In genomic region chr9:136907011-136907914, GRCh38 we compare ENCODE assay signal across 31 cellular contexts. TPM values are rescaled to one million over a fixed set of nuclear protein-coding genes. Genes with fewer than 3 reads are reported as not detected.
DNase-seq lines count a peak whose midpoint lies in the region; ATAC-seq and TF ChIP-seq lines count a peak whose summit lies in the region.
"Had no signal": no experiment of that assay in that cellular context is flagged by ENCODE, and none has a peak within 500 bp of the region (broad histone marks: within the 10 kb centered on the region; RNA-seq: fewer than 3 reads in every experiment).

No MANE protein-coding gene starts in this region.

- no peak for DNase-seq in MCF 10A (ENCODE audit: unreplicated experiment)
- no peak for DNase-seq in mammary epithelial cell
- DNase-seq in activated CD4-positive, alpha-beta memory T cell treated with anti-CD3 and anti-CD28 coated beads, Interleukin-2, amount 10 ng/mL, durations not matched to agents 7 days and 5 days = no peak
- no peak for DNase-seq in effector memory CD8-positive, alpha-beta T cell
- no peak for DNase-seq in CD8-positive, alpha-beta T cell
- DNase-seq in SK-N-SH = no peak
- DNase-seq: ACHN; activated gamma-delta T cell; brain microvascular endothelial cell; DND-41; effector CD8-positive, alpha-beta T cell; foreskin fibroblast; heart left ventricle; NCI-H1092 treated with DMSO at 0.1 percent for 48 hours; NCI-H1930; NCI-H526; posterior cingulate gyrus; SHP77 treated with DMSO at 0.1 percent for 48 hours; stimulated activated CD4-positive, alpha-beta T cell treated with anti-CD3 and anti-CD28 coated beads, Interleukin-2, amount 100 ng/mL, for 48 hours had no signal

- no peaks in the 10 kb centered on the region for H3K9me3 Mint-ChIP-seq in MCF 10A (ENCODE audit: unreplicated experiment)
- no peaks in the 10 kb centered on the region for H3K9me3 Mint-ChIP-seq in activated CD4-positive, alpha-beta memory T cell treated with anti-CD3 and anti-CD28 coated beads, Interleukin-2, amount 10 ng/mL, durations not matched to agents 7 days and 5 days
- no peaks in the 10 kb centered on the region for H3K9me3 Mint-ChIP-seq in effector memory CD8-positive, alpha-beta T cell
- peaks cover 5% of the 10 kb centered on the region for H3K9me3 Mint-ChIP-seq in stimulated activated memory B cell treated with anti-CD40 and anti-IgM and Interleukin-4, amounts not matched to agents 10 μg/mL and 1 μg/mL and 100 μg/mL, for 72 hours
- H3K9me3 Mint-ChIP-seq in CD8-positive, alpha-beta T cell = no peaks in the 10 kb centered on the region
- H3K9me3 Mint-ChIP-seq: activated CD8-positive, alpha-beta T cell treated with anti-CD3 and anti-CD28 coated beads for 36 hours; GM23338; nephron had no signal

- in situ Hi-C loops in mammary epithelial cell (cut with MboI; ENCODE audit: low sequenced_read_pairs in 2 of 2) = no loop called here

- no peak for TF ChIP-seq CTCF in MCF 10A (IDR thresholded peaks at IDR 0.05; ENCODE audit: unreplicated experiment)
- no peak for TF ChIP-seq CTCF in mammary epithelial cell (conservative IDR thresholded peaks at IDR 0.05 in 1 of 2, IDR thresholded peaks at IDR 0.05 in 1 of 2; ENCODE audit: extremely low read depth in 1 of 2, insufficient read depth in 1 of 2, low read depth in 1 of 2, low read length in 2 of 2)
- TF ChIP-seq CTCF in CD8-positive, alpha-beta T cell (IDR thresholded peaks at IDR 0.05) = no peak
- TF ChIP-seq CTCF in SK-N-SH (IDR thresholded peaks at IDR 0.05) = no peak

- H3K4me2 ChIP-seq in mammary epithelial cell (ENCODE audit: insufficient read depth, low read depth, low read length) (no peak overlapping the region), SK-N-SH (no peak overlapping the region)
- H3K4me2 ChIP-seq: BLaER1, GM23338 had no signal

- H3K79me2 ChIP-seq in mammary epithelial cell (ENCODE audit: insufficient read depth, low read length) (peaks cover 30% of the 10 kb centered on the region), SK-N-SH (ENCODE audit: insufficient read depth) (peaks cover 3% of the 10 kb centered on the region; the same call in 1 of the 2 replicates)

- TF ChIP-seq RAD21 in SK-N-SH (IDR thresholded peaks at IDR 0.05; ENCODE audit: low read length) = no peak

- BruUV-seq in MCF 10A (replicated peaks; lab: Mats Ljungman, UMichigan) = no TSS peak
- BruUV-seq in mammary epithelial cell (replicated peaks; lab: Mats Ljungman, UMichigan) = no TSS peak

- TF ChIP-seq EP300 in SK-N-SH (IDR thresholded peaks at IDR 0.05; ENCODE audit: borderline replicate concordance in 1 of 2, low read depth in 1 of 2, low read length in 1 of 2) = no peak

- H2AFZ ChIP-seq in mammary epithelial cell (ENCODE audit: low read depth, low read length) (no peak overlapping the region), SK-N-SH (ENCODE audit: low read depth) (no peak overlapping the region)
- H2AFZ ChIP-seq: GM23338 had no signal

- H3K4me3 ChIP-seq in mammary epithelial cell (replicated peaks in 1 of 3; ENCODE audit: insufficient read depth in 1 of 3, low read depth in 2 of 3, low read length in 3 of 3) = no peak overlapping the region
- H3K4me3 ChIP-seq in CD8-positive, alpha-beta T cell (ENCODE audit: low read depth, low read length) = no peak overlapping the region
- no peak overlapping the region for H3K4me3 ChIP-seq in SK-N-SH (ENCODE audit: low read depth in 2 of 2, low read length in 1 of 2)
- H3K4me3 ChIP-seq: BLaER1, GM23338, heart left ventricle had no signal

- H3F3A ChIP-seq in SK-N-SH (replicated peaks; ENCODE audit: insufficient read depth) = peaks cover 9% of the 10 kb centered on the region

- H3K27me3 ChIP-seq in mammary epithelial cell (ENCODE audit: insufficient read depth, low read length) = no peaks in the 10 kb centered on the region
- no peaks in the 10 kb centered on the region for H3K27me3 ChIP-seq in CD8-positive, alpha-beta T cell (ENCODE audit: insufficient read depth, low read length)
- H3K27me3 ChIP-seq in SK-N-SH (ENCODE audit: insufficient read depth) = no peaks in the 10 kb centered on the region
- H3K27me3 ChIP-seq: BLaER1, brain microvascular endothelial cell, heart left ventricle had no signal

- no peak overlapping the region for H3K27ac ChIP-seq in mammary epithelial cell (ENCODE audit: insufficient read depth, low read depth, low read length)
- no peak overlapping the region for H3K27ac ChIP-seq in CD8-positive, alpha-beta T cell (ENCODE audit: low read depth, low read length)
- H3K27ac ChIP-seq in SK-N-SH (ENCODE audit: low read depth in 2 of 2, low read length in 1 of 2) = no peak overlapping the region
- H3K27ac ChIP-seq: BLaER1, brain microvascular endothelial cell, heart left ventricle had no signal

- H3K9me3 ChIP-seq in mammary epithelial cell (replicated peaks; ENCODE audit: insufficient read depth, low read length) = no peaks in the 10 kb centered on the region
- H3K9me3 ChIP-seq in CD8-positive, alpha-beta T cell (ENCODE audit: low read length) = no peaks in the 10 kb centered on the region
- H3K9me3 ChIP-seq in SK-N-SH = no peaks in the 10 kb centered on the region
- H3K9me3 ChIP-seq: BLaER1, heart left ventricle had no signal

- H3K36me3 ChIP-seq in mammary epithelial cell (ENCODE audit: insufficient read depth, low read length) (peaks cover 13% of the 10 kb centered on the region), SK-N-SH (replicated peaks in 1 of 2; ENCODE audit: control insufficient read depth in 1 of 2, insufficient read depth in 2 of 2, low read length in 1 of 2) (peaks cover 7 to 12% of the 10 kb centered on the region in 2 experiments)
- H3K36me3 ChIP-seq in CD8-positive, alpha-beta T cell (ENCODE audit: insufficient read depth, low read length) = peaks cover 5% of the 10 kb centered on the region

- POLR2A ChIA-PET in MCF 10A (lab: Yijun Ruan, JAX) = interaction anchor here (0.6 kb wide), 1 partner anchor 11 kb away, joined by 4 read pairs; no protein-coding TSS in a partner anchor
- POLR2A ChIA-PET in activated CD4-positive, alpha-beta memory T cell treated with anti-CD3 and anti-CD28 coated beads, Interleukin-2, amount 10 ng/mL, durations not matched to agents 7 days and 5 days (lab: Charles Lee) = interaction anchor here (0.5 kb wide), 1 partner anchor 29 kb away, joined by 3 read pairs; no protein-coding TSS in a partner anchor
- POLR2A ChIA-PET in CD8-positive, alpha-beta T cell (lab: Charles Lee) = interaction anchor here (0.8 kb wide), 1 partner anchor 86 kb away, joined by 3 read pairs; no protein-coding TSS in a partner anchor
- POLR2A ChIA-PET in SK-N-SH (lab: Yijun Ruan, JAX) = no interaction called here

- dilution Hi-C loops in mammary epithelial cell (cut with HindIII; ENCODE audit: low sequenced_read_pairs) = no loop called here

- no peaks in the 10 kb centered on the region for H4K20me1 ChIP-seq in mammary epithelial cell (ENCODE audit: insufficient read depth, low read length)
- H4K20me1 ChIP-seq in SK-N-SH (ENCODE audit: insufficient read depth) = no peaks in the 10 kb centered on the region

- CTCF ChIA-PET in MCF 10A (lab: Yijun Ruan, JAX) (interaction anchor here (0.7 to 1.3 kb wide), 2 partner anchors 10 to 122 kb away, joined by 3 to 5 read pairs; no protein-coding TSS in a partner anchor), mammary epithelial cell (lab: Charles Lee; ENCODE audit: low non-redundant PET) (no interaction called here), SK-N-SH (lab: Yijun Ruan, JAX) (interaction anchor here (1.0 to 1.2 kb wide), 4 partner anchors 9 to 306 kb away, joined by 3 to 5 read pairs (median 3); no protein-coding TSS in a partner anchor)
- CTCF ChIA-PET in activated CD4-positive, alpha-beta memory T cell treated with anti-CD3 and anti-CD28 coated beads, Interleukin-2, amount 10 ng/mL, durations not matched to agents 7 days and 5 days (lab: Charles Lee) = no interaction called here
- CTCF ChIA-PET in CD8-positive, alpha-beta T cell (lab: Charles Lee) = interaction anchor here (0.8 to 1.4 kb wide), 2 partner anchors 65 to 128 kb away, joined by 4 to 5 read pairs; partner anchors contain the start of gene AJM1

- peak overlapping the region; percentile 35 for H3K27ac Mint-ChIP-seq in MCF 10A (ENCODE audit: low read depth, unreplicated experiment)
- H3K27ac Mint-ChIP-seq in activated CD4-positive, alpha-beta memory T cell treated with anti-CD3 and anti-CD28 coated beads, Interleukin-2, amount 10 ng/mL, durations not matched to agents 7 days and 5 days = peak overlapping the region; percentile 47
- H3K27ac Mint-ChIP-seq in effector memory CD8-positive, alpha-beta T cell = peak overlapping the region; percentile 70 to 80
- peak overlapping the region; percentile 70 for H3K27ac Mint-ChIP-seq in stimulated activated memory B cell treated with anti-CD40 and anti-IgM and Interleukin-4, amounts not matched to agents 10 μg/mL and 1 μg/mL and 100 μg/mL, for 72 hours
- no peak overlapping the region for H3K27ac Mint-ChIP-seq in CD8-positive, alpha-beta T cell
- H3K27ac Mint-ChIP-seq: activated CD8-positive, alpha-beta T cell treated with anti-CD3 and anti-CD28 coated beads for 36 hours; GM23338; nephron had no signal

- no peaks in the 10 kb centered on the region for H3K4me1 Mint-ChIP-seq in MCF 10A (ENCODE audit: insufficient read depth, unreplicated experiment)
- H3K4me1 Mint-ChIP-seq in activated CD4-positive, alpha-beta memory T cell treated with anti-CD3 and anti-CD28 coated beads, Interleukin-2, amount 10 ng/mL, durations not matched to agents 7 days and 5 days = peaks cover 22% of the 10 kb centered on the region
- H3K4me1 Mint-ChIP-seq in effector memory CD8-positive, alpha-beta T cell (ENCODE audit: low read depth in 2 of 2) = peaks cover 11 to 12% of the 10 kb centered on the region in 2 donors
- peaks cover 38% of the 10 kb centered on the region for H3K4me1 Mint-ChIP-seq in stimulated activated memory B cell treated with anti-CD40 and anti-IgM and Interleukin-4, amounts not matched to agents 10 μg/mL and 1 μg/mL and 100 μg/mL, for 72 hours
- H3K4me1 Mint-ChIP-seq in CD8-positive, alpha-beta T cell (ENCODE audit: low read depth) = peaks cover 9% of the 10 kb centered on the region
- H3K4me1 Mint-ChIP-seq: GM23338, nephron had no signal

- peaks cover 11% of the 10 kb centered on the region for H3K4me1 ChIP-seq in mammary epithelial cell (ENCODE audit: insufficient read depth, low read length)
- H3K4me1 ChIP-seq in CD8-positive, alpha-beta T cell (ENCODE audit: insufficient read depth, low read length) = peaks cover 10% of the 10 kb centered on the region
- H3K4me1 ChIP-seq in SK-N-SH (ENCODE audit: control insufficient read depth in 1 of 2, insufficient read depth in 2 of 2, low read depth in 1 of 2, low read length in 1 of 2) = peaks cover under 1 to 5% of the 10 kb centered on the region in 2 experiments; a peak in 3 of 4 replicates

- H3K9me2 ChIP-seq in SK-N-SH = no peaks in the 10 kb centered on the region

- intact Hi-C loops in MCF 10A (cut with micrococcal nuclease) = no loop called here
- intact Hi-C loops in mammary epithelial cell (cut with micrococcal nuclease) = no loop called here
- intact Hi-C loops in CD8-positive, alpha-beta T cell (cut with DNase I, micrococcal nuclease) = loop anchor here in 1 of 2 experiments (2.0 kb wide), 1 partner anchor 64 kb away; no protein-coding TSS in a partner anchor

- no peak for ATAC-seq in effector memory CD8-positive, alpha-beta T cell (replicated peaks)
- ATAC-seq in stimulated activated memory B cell treated with anti-CD40 and anti-IgM and Interleukin-4, amounts not matched to agents 10 μg/mL and 1 μg/mL and 100 μg/mL, for 72 hours = no peak
- ATAC-seq in GM18517 (IDR thresholded peaks at IDR 0.05; ENCODE audit: unreplicated experiment) = no peak
- ATAC-seq in CD8-positive, alpha-beta T cell = no peak
- ATAC-seq: activated CD8-positive, alpha-beta T cell treated with anti-CD3 and anti-CD28 coated beads for 36 hours; GM23338; heart left ventricle; Panc1 had no signal

- H3K9ac ChIP-seq in mammary epithelial cell (ENCODE audit: insufficient read depth, low read length) = no peak overlapping the region
- H3K9ac ChIP-seq in SK-N-SH = no peak overlapping the region
- H3K9ac ChIP-seq: BLaER1 had no signal

- H3K4me3 Mint-ChIP-seq in MCF 10A (ENCODE audit: unreplicated experiment) = no peak overlapping the region
- H3K4me3 Mint-ChIP-seq in activated CD4-positive, alpha-beta memory T cell treated with anti-CD3 and anti-CD28 coated beads, Interleukin-2, amount 10 ng/mL, durations not matched to agents 7 days and 5 days = no peak overlapping the region
- H3K4me3 Mint-ChIP-seq in effector memory CD8-positive, alpha-beta T cell = no peak overlapping the region
- no peak overlapping the region for H3K4me3 Mint-ChIP-seq in stimulated activated memory B cell treated with anti-CD40 and anti-IgM and Interleukin-4, amounts not matched to agents 10 μg/mL and 1 μg/mL and 100 μg/mL, for 72 hours
- H3K4me3 Mint-ChIP-seq in CD8-positive, alpha-beta T cell = no peak overlapping the region
- H3K4me3 Mint-ChIP-seq: activated CD8-positive, alpha-beta T cell treated with anti-CD3 and anti-CD28 coated beads for 36 hours; GM23338; nephron had no signal

- H3K36me3 Mint-ChIP-seq in MCF 10A (ENCODE audit: insufficient read depth, unreplicated experiment) = peaks cover 57% of the 10 kb centered on the region
- H3K36me3 Mint-ChIP-seq in activated CD4-positive, alpha-beta memory T cell treated with anti-CD3 and anti-CD28 coated beads, Interleukin-2, amount 10 ng/mL, durations not matched to agents 7 days and 5 days (ENCODE audit: low read depth) = peaks cover 58% of the 10 kb centered on the region
- H3K36me3 Mint-ChIP-seq in effector memory CD8-positive, alpha-beta T cell (ENCODE audit: insufficient read depth) = peaks cover 36% of the 10 kb centered on the region
- peaks cover 70% of the 10 kb centered on the region for H3K36me3 Mint-ChIP-seq in stimulated activated memory B cell treated with anti-CD40 and anti-IgM and Interleukin-4, amounts not matched to agents 10 μg/mL and 1 μg/mL and 100 μg/mL, for 72 hours
- H3K36me3 Mint-ChIP-seq in CD8-positive, alpha-beta T cell = peaks cover 53% of the 10 kb centered on the region

- H3K27me3 Mint-ChIP-seq in MCF 10A (ENCODE audit: insufficient read depth, unreplicated experiment) = no peaks in the 10 kb centered on the region
- no peaks in the 10 kb centered on the region for H3K27me3 Mint-ChIP-seq in activated CD4-positive, alpha-beta memory T cell treated with anti-CD3 and anti-CD28 coated beads, Interleukin-2, amount 10 ng/mL, durations not matched to agents 7 days and 5 days
- no peaks in the 10 kb centered on the region for H3K27me3 Mint-ChIP-seq in effector memory CD8-positive, alpha-beta T cell
- no peaks in the 10 kb centered on the region for H3K27me3 Mint-ChIP-seq in stimulated activated memory B cell treated with anti-CD40 and anti-IgM and Interleukin-4, amounts not matched to agents 10 μg/mL and 1 μg/mL and 100 μg/mL, for 72 hours
- H3K27me3 Mint-ChIP-seq in CD8-positive, alpha-beta T cell (ENCODE audit: low read depth) = no peaks in the 10 kb centered on the region
- H3K27me3 Mint-ChIP-seq: activated CD8-positive, alpha-beta T cell treated with anti-CD3 and anti-CD28 coated beads for 36 hours had no signal

- WGBS in mammary epithelial cell (ENCODE audit: low coverage, missing lambda C conversion rate) = 97% methylated on average over 24 of the region's 29 CpGs
- WGBS in SK-N-SH (ENCODE audit: low lambda C conversion rate) = 98% methylated on average over 17 of the region's 29 CpGs

RNA-seq across cellular contexts. Expression of gene TRAF2, which starts 20.9 kb away (rescaled TPM):
- 10.7 and 14.1 TPM in 2 replicates for total RNA-seq in MCF 10A (2022)
- total RNA-seq in mammary epithelial cell = 10 to 100 TPM in 1 of 2 donors, 1 to 10 TPM in 1; 8.3 to 27.8 TPM
- 18.4 TPM for polyA plus RNA-seq in mammary epithelial cell
- polyA minus RNA-seq in mammary epithelial cell = 24.0 TPM
- total RNA-seq in activated CD4-positive, alpha-beta memory T cell treated with anti-CD3 and anti-CD28 coated beads, Interleukin-2, amount 10 ng/mL, durations not matched to agents 7 days and 5 days = 10 to 100 TPM; 43.6 to 45.7 TPM
- 10 to 100 TPM in 1 of 2 experiments, 1 to 10 TPM in 1; 7.1 to 11.8 TPM for total RNA-seq in CD8-positive, alpha-beta T cell
- polyA plus RNA-seq in SK-N-SH (2012; rRNA removed) = 13.3 and 15.4 TPM in 2 replicates
- polyA plus RNA-seq in SK-N-SH (2012; cell fraction: cytosol; rRNA removed) = 4.9 and 8.3 TPM in 2 replicates
- polyA plus RNA-seq in SK-N-SH (2012; cell fraction: nucleus; rRNA removed) = 35.0 and 39.8 TPM in 2 replicates

RNA-seq across cellular contexts. Expression of gene FBXW5, which starts 37.3 kb away (rescaled TPM):
- total RNA-seq in MCF 10A (2022) (88.8 and 100 TPM in 2 replicates), mammary epithelial cell (100 to 1,000 TPM in 1 of 2 donors, 10 to 100 TPM in 1; 79.7 to 107 TPM)
- polyA plus RNA-seq in mammary epithelial cell (72.2 TPM), SK-N-SH (2012; rRNA removed) (78.9 and 85.5 TPM in 2 replicates)
- 54.9 TPM for polyA minus RNA-seq in mammary epithelial cell
- 100 to 1,000 TPM; 118 to 119 TPM for total RNA-seq in activated CD4-positive, alpha-beta memory T cell treated with anti-CD3 and anti-CD28 coated beads, Interleukin-2, amount 10 ng/mL, durations not matched to agents 7 days and 5 days
- 10 to 100 TPM; 38.4 to 39.5 TPM for total RNA-seq in CD8-positive, alpha-beta T cell
- 20.0 and 39.4 TPM in 2 replicates for polyA plus RNA-seq in SK-N-SH (2012; cell fraction: cytosol; rRNA removed)
- polyA plus RNA-seq in SK-N-SH (2012; cell fraction: nucleus; rRNA removed) = 328 and 386 TPM in 2 replicates

RNA-seq across cellular contexts. Expression of gene C8G, which starts 37.8 kb away (rescaled TPM):
- 1.0 and 1.1 TPM in 2 replicates for total RNA-seq in MCF 10A (2022)
- total RNA-seq in mammary epithelial cell = 1 to 10 TPM in 1 of 2 donors, under 1 TPM in 1; 0.50 to 2.8 TPM
- 0.39 TPM for polyA plus RNA-seq in mammary epithelial cell
- polyA minus RNA-seq in mammary epithelial cell = not detected
- 1 to 10 TPM; 1.5 to 3.2 TPM for total RNA-seq in activated CD4-positive, alpha-beta memory T cell treated with anti-CD3 and anti-CD28 coated beads, Interleukin-2, amount 10 ng/mL, durations not matched to agents 7 days and 5 days
- total RNA-seq in CD8-positive, alpha-beta T cell = not detected
- 0.28 and 0.49 TPM in 2 replicates for polyA plus RNA-seq in SK-N-SH (2012; rRNA removed)
- 0.12 and 0.29 TPM in 2 replicates for polyA plus RNA-seq in SK-N-SH (2012; cell fraction: cytosol; rRNA removed)
- polyA plus RNA-seq in SK-N-SH (2012; cell fraction: nucleus; rRNA removed) = 5.5 and 7.4 TPM in 2 replicates
- total RNA-seq: GM23338, kidney epithelial cell, LHCN-M2, lower leg skin, mononuclear cell, temporal lobe had no signal
- polyA plus RNA-seq: GM23338 had no signal

RNA-seq across cellular contexts. Expression of gene EDF1, which starts 41.2 kb away (rescaled TPM):
- total RNA-seq in MCF 10A (2022) (480 and 581 TPM in 2 replicates), mammary epithelial cell (100 to 1,000 TPM; 146 to 357 TPM)
- polyA plus RNA-seq in mammary epithelial cell (322 TPM), SK-N-SH (2012; rRNA removed) (756 and 1,070 TPM in 2 replicates)
- 138 TPM for polyA minus RNA-seq in mammary epithelial cell
- 100 to 1,000 TPM; 301 to 316 TPM for total RNA-seq in activated CD4-positive, alpha-beta memory T cell treated with anti-CD3 and anti-CD28 coated beads, Interleukin-2, amount 10 ng/mL, durations not matched to agents 7 days and 5 days
- total RNA-seq in CD8-positive, alpha-beta T cell = 100 to 1,000 TPM; 198 to 200 TPM
- polyA plus RNA-seq in SK-N-SH (2012; cell fraction: cytosol; rRNA removed) = 867 and 896 TPM in 2 replicates
- 430 and 459 TPM in 2 replicates for polyA plus RNA-seq in SK-N-SH (2012; cell fraction: nucleus; rRNA removed)

RNA-seq across cellular contexts. Expression of gene LCN12, which starts 44.8 kb away (rescaled TPM):
- 0.86 and 1.2 TPM in 2 replicates for total RNA-seq in MCF 10A (2022)
- under 1 TPM in 1 of 2 donors, not detected in 1; 0.68 TPM for total RNA-seq in mammary epithelial cell
- 0.09 TPM for polyA plus RNA-seq in mammary epithelial cell
- polyA minus RNA-seq in mammary epithelial cell = not detected
- total RNA-seq in activated CD4-positive, alpha-beta memory T cell treated with anti-CD3 and anti-CD28 coated beads, Interleukin-2, amount 10 ng/mL, durations not matched to agents 7 days and 5 days = 1 to 10 TPM; 2.5 to 2.9 TPM
- total RNA-seq in CD8-positive, alpha-beta T cell = 1 to 10 TPM; 1.0 to 2.4 TPM
- polyA plus RNA-seq in SK-N-SH (2012; rRNA removed) = 0.87 and 1.1 TPM in 2 replicates
- 0.09 and 0.15 TPM in 2 replicates for polyA plus RNA-seq in SK-N-SH (2012; cell fraction: cytosol; rRNA removed)
- polyA plus RNA-seq in SK-N-SH (2012; cell fraction: nucleus; rRNA removed) = 6.2 and 6.8 TPM in 2 replicates
- total RNA-seq: LHCN-M2, lower leg skin, mononuclear cell had no signal

Comparison
In these comparisons a context has a peak if more than half of its experiments do, and no peak if none do; other contexts are left out.
1. CTCF ChIA-PET loops: an anchor here in MCF 10A (0.7 to 1.3 kb wide), CD8-positive, alpha-beta T cell (0.8 to 1.4 kb wide) and SK-N-SH (1.0 to 1.2 kb wide); none called in mammary epithelial cell and activated CD4-positive, alpha-beta memory T cell treated with anti-CD3 and anti-CD28 coated beads, Interleukin-2, amount 10 ng/mL, durations not matched to agents 7 days and 5 days.